In the genomic region with DNA sequence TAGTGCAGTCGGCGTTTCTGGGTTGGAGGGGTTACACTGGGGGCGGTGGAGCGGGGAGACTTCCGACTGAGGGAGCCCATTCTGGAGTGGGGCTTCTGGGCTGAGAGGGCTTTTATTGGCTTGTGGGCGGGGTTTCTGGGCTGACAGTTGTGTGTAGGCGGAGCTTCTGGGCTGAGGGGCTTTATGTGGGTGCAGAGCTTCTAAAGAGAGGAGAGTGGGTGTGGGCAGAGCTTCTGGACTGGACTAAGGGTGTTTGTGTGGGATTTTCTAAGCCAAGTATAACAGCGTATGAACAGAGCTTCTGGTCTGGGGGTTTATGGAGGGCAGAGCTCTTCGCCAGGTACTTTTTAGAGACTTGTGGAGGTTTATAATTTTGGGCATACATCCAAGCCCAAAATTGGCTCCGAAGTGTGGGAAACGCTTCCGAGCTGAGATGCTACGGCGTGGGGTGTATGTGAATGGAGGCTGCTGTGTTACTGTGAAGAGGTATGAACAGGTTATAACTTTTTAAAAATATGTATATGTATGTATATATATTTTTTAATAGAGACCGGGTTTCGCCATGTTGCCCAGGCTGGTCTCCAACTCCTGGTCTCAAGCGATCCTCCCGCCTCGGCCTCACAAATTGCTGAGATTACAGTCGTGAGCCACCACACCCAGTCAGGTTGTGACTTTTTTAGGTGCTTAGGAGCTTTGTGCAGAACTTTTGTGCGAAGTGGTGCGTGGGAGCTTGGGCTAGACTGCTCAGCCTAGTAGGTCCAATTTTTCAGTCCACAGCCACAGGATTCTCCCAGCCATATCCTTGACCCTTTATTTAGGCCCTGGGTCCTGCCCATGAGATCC, we compare ENCODE assay signal across 8 cellular contexts. TPM values are rescaled to one million over a fixed set of nuclear protein-coding genes. Genes with fewer than 3 reads are reported as not detected.
DNase-seq lines count a peak whose midpoint lies in the region; ATAC-seq, FAIRE-seq and TF ChIP-seq lines count a peak whose summit lies in the region.

No MANE protein-coding gene starts in this region.

- H2AK5ac ChIP-seq in H1 (ENCODE audit: low read depth, low read length) = no peak overlapping the region

- H3K23ac ChIP-seq in H1 (ENCODE audit: insufficient read length) = no peak overlapping the region

- peaks cover 7 to 13% of the 10 kb centered on the region in 2 experiments for H3K79me2 ChIP-seq in H1 (ENCODE audit: control insufficient read depth in 1 of 2, insufficient read depth in 2 of 2, low read length in 2 of 2)

- TF ChIP-seq CTCF in H1 (IDR thresholded peaks at IDR 0.05; ENCODE audit: control extremely low read depth in 1 of 3, insufficient read depth in 1 of 3, low read depth in 1 of 3, low read length in 3 of 3) (no peak), nephron (IDR thresholded peaks at IDR 0.05; ENCODE audit: unreplicated experiment in 3 of 3) (peak in 1 of 3 experiments; percentile 8)

- no peaks in the 10 kb centered on the region for H3K9me3 Mint-ChIP-seq in nephron

- H3K27me3 ChIP-seq in MG63 (no peaks in the 10 kb centered on the region), H1 (replicated peaks in 1 of 4; ENCODE audit: control insufficient read depth in 3 of 4, extremely low read depth in 1 of 4, insufficient read depth in 3 of 4, low read length in 3 of 4) (no peaks in the 10 kb centered on the region; a peak in 1 of 7 replicates)

- no peak overlapping the region for H3K14ac ChIP-seq in H1 (ENCODE audit: insufficient read length)

- H3K36me3 Mint-ChIP-seq in nephron (ENCODE audit: low read depth) = peaks cover 18% of the 10 kb centered on the region

- no peaks in the 10 kb centered on the region for H3K9me3 ChIP-seq in MG63
- H3K9me3 ChIP-seq in H1 (ENCODE audit: insufficient read depth in 2 of 2, low read depth in 1 of 2, low read length in 1 of 2) = no peaks in the 10 kb centered on the region

- no peak overlapping the region for H2AFZ ChIP-seq in H1 (ENCODE audit: low read length)

- CTCF ChIA-PET in H1 (lab: Charles Lee; ENCODE audit: partially characterized antibody) = interaction anchor here (0.6 to 4.9 kb wide), 18 partner anchors 9 to 921 kb away, joined by 3 to 30 read pairs (median 3); a partner anchor contains a TSS

- no peak overlapping the region for H4K91ac ChIP-seq in H1 (replicated peaks; ENCODE audit: insufficient read length, low read length)

- H3K4me3 Mint-ChIP-seq in nephron = peak overlapping the region; percentile 88 to 92 (median 88)

- TF ChIP-seq POLR2A in H1 (IDR thresholded peaks at IDR 0.05; ENCODE audit: control extremely low read depth in 1 of 2, low read depth in 2 of 2, low read length in 2 of 2) (no peak), GM12892 (IDR thresholded peaks at IDR 0.05; ENCODE audit: low read depth, low read length) (no peak)

- H3K4me1 Mint-ChIP-seq in nephron = peaks cover 25% of the 10 kb centered on the region

- no peak for DNase-seq in MG63
- DNase-seq in H1 (ENCODE audit: low read depth in 1 of 2, low spot score in 2 of 2) = no peak
- DNase-seq in iPS-NIHi7 (ENCODE audit: extremely low spot score) = no peak
- no peak for DNase-seq in HK-2 (ENCODE audit: unreplicated experiment)
- no peak for DNase-seq in GM12892 (ENCODE audit: insufficient read length)
- no peak for DNase-seq in GDM1 (lab: John Stamatoyannopoulos, UW)

- no peak overlapping the region for H3K9ac ChIP-seq in H1 (replicated peaks in 1 of 4; ENCODE audit: extremely low read depth in 1 of 4, low read depth in 3 of 4, low read length in 3 of 4)

- POLR2A ChIA-PET in H1 (lab: Charles Lee; ENCODE audit: partially characterized antibody) = interaction anchor here (0.7 to 5.5 kb wide), 24 partner anchors 11 to 359 kb away, joined by 3 to 64 read pairs (median 6); a partner anchor contains a TSS

- no peak overlapping the region for H4K5ac ChIP-seq in H1 (ENCODE audit: insufficient read length, low read depth, low read length)

- no peaks in the 10 kb centered on the region for H3K27me3 Mint-ChIP-seq in nephron (ENCODE audit: low read depth)

- H3K4me3 ChIP-seq in MG63 = peak overlapping the region; percentile 99
- H3K4me3 ChIP-seq in H1 (ENCODE audit: extremely low read depth in 1 of 4, insufficient read depth in 2 of 4, low read depth in 3 of 4, low read length in 4 of 4) = peak overlapping the region; percentile 31 to 79 (median 40); a peak in 6 of 8 replicates

- no peak overlapping the region for H2BK15ac ChIP-seq in H1 (ENCODE audit: low read length)

- H3K4me1 ChIP-seq in H1 (replicated peaks in 1 of 4; ENCODE audit: control insufficient read depth in 3 of 4, insufficient read depth in 4 of 4, low read length in 3 of 4) = peaks cover 0 to 16% (median 7%) of the 10 kb centered on the region in 4 experiments; a peak in 6 of 7 replicates

- no peak overlapping the region for H2BK12ac ChIP-seq in H1 (ENCODE audit: low read depth, low read length)

- H2BK20ac ChIP-seq in H1 (ENCODE audit: low read length) = no peak overlapping the region

- H3K4ac ChIP-seq in H1 (replicated peaks; ENCODE audit: insufficient read length, low read depth, low read length) = no peak overlapping the region

- no peak overlapping the region; the same call in 1 of the 2 replicates for H3K18ac ChIP-seq in H1 (ENCODE audit: extremely low read depth, low read length)

- 60% methylated on average over 22 of the region's 22 CpGs; no CpG with 5 or more reads in 1 of the 2 experiments for WGBS in H1 (ENCODE audit: extremely low coverage in 1 of 2, insufficient coverage in 1 of 2, insufficient read length in 1 of 2, insufficient replicate concordance in 2 of 2, low coverage in 1 of 2, low lambda C conversion rate in 2 of 2, missing lambda C conversion rate in 1 of 2), 2 experiments

- peaks cover 26% of the 10 kb centered on the region for H3K36me3 ChIP-seq in MG63
- H3K36me3 ChIP-seq in H1 (ENCODE audit: control insufficient read depth in 2 of 4, insufficient read depth in 4 of 4, low read length in 3 of 4) = peaks cover 8 to 31% (median 19%) of the 10 kb centered on the region in 4 experiments; a peak in 6 of 8 replicates

- peaks cover 4% of the 10 kb centered on the region; the same call in 1 of the 2 replicates for H3K79me1 ChIP-seq in H1 (ENCODE audit: low read depth, low read length)

- TF ChIP-seq EP300 in H1 (IDR thresholded peaks at IDR 0.05; ENCODE audit: borderline replicate concordance in 1 of 2, low read depth in 2 of 2, low read length in 2 of 2) = no peak

- peaks cover 9% of the 10 kb centered on the region; the same call in 1 of the 2 replicates for H3K23me2 ChIP-seq in H1 (ENCODE audit: low read depth, low read length)

- no peak for FAIRE-seq in H1 (lab: Jason Lieb, UNC)
- FAIRE-seq in GM12892 (lab: Jason Lieb, UNC) = no peak

- no peak overlapping the region for H2BK5ac ChIP-seq in H1 (ENCODE audit: low read depth, low read length)

- H3K27ac Mint-ChIP-seq in nephron = peak overlapping the region; percentile 93 to 99 (median 98)

- H2BK120ac ChIP-seq in H1 (replicated peaks; ENCODE audit: low read depth, low read length) = no peak overlapping the region

- H3K4me2 ChIP-seq in H1 (ENCODE audit: insufficient read depth in 1 of 2, low read depth in 2 of 2, low read length in 2 of 2) = peak overlapping the region; percentile 65 to 79

- H3K27ac ChIP-seq in H1 (ENCODE audit: low read depth, low read length) = no peak overlapping the region

- no peak overlapping the region for H4K8ac ChIP-seq in H1 (ENCODE audit: extremely low read depth, insufficient read depth, low read length)

- peak in 1 of 2 experiments; percentile 27; a peak in 2 of 4 replicates for TF ChIP-seq RAD21 in H1 (IDR thresholded peaks at IDR 0.05 in 1 of 2, conservative IDR thresholded peaks at IDR 0.05 in 1 of 2; ENCODE audit: low read depth in 2 of 2, low read length in 2 of 2)

- ATAC-seq in GM18873 (IDR thresholded peaks at IDR 0.05; ENCODE audit: low FRiP score, unreplicated experiment) = peak; percentile 10

- peaks cover 4 to 7% of the 10 kb centered on the region in 2 experiments for H4K20me1 ChIP-seq in H1 (replicated peaks in 1 of 2; ENCODE audit: control insufficient read depth in 1 of 2, insufficient read depth in 2 of 2, low read length in 2 of 2)

- no peak overlapping the region for H3K56ac ChIP-seq in H1 (replicated peaks; ENCODE audit: insufficient read length, low read depth, low read length)

RNA-seq across cellular contexts. Expression of a gene that starts 0.9 kb away (rescaled TPM):
- total RNA-seq in MG63 (2014; rRNA removed; shearing (Covaris generic); ENCODE audit: low replicate concordance) = 7.3 and 13.0 TPM in 2 replicates
- 24.6 and 25.3 TPM in 2 replicates for total RNA-seq in H1 (2021; fragmentation: NEBNext Ultra II Directional; extraction: Animal tissue kit (Norgen Biotek cat#: 25700))
- 32.7 and 39.6 TPM in 2 replicates for polyA plus RNA-seq in H1 (2011; rRNA removed)
- 23.6 TPM for polyA plus RNA-seq in H1 (2011; cell fraction: cytosol; rRNA removed)
- polyA plus RNA-seq in H1 (2011; cell fraction: nucleus; rRNA removed) = 31.0 TPM
- 15.8 to 27.3 TPM (median 23.5 TPM) in 4 replicates for polyA plus RNA-seq in H1 (2012, experiment 1 of 2)
- polyA plus RNA-seq in H1 (2012, experiment 2 of 2) = 24.5 TPM
- 23.0 TPM for polyA plus RNA-seq in H1 (2013, experiment 1 of 2)
- 25.3 TPM for polyA plus RNA-seq in H1 (2013, experiment 2 of 2)
- 16.2 and 21.4 TPM in 2 replicates for polyA minus RNA-seq in H1 (2011; rRNA and poly(A)+ RNA removed)
- 13.9 TPM for polyA minus RNA-seq in H1 (2011; cell fraction: cytosol; rRNA and poly(A)+ RNA removed)
- 10.3 TPM for polyA minus RNA-seq in H1 (2011; cell fraction: nucleus; rRNA and poly(A)+ RNA removed)
- polyA plus RNA-seq in GM12892 (2012; ENCODE audit: missing spikeins) = 12.3 TPM

RNA-seq across cellular contexts. Expression of a gene that starts 34.2 kb away (rescaled TPM):
- total RNA-seq in MG63 (2014; rRNA removed; shearing (Covaris generic); ENCODE audit: low replicate concordance) = 38.6 and 43.0 TPM in 2 replicates
- 116 and 120 TPM in 2 replicates for total RNA-seq in H1 (2021; fragmentation: NEBNext Ultra II Directional; extraction: Animal tissue kit (Norgen Biotek cat#: 25700))
- 22.0 and 24.2 TPM in 2 replicates for polyA plus RNA-seq in H1 (2011; rRNA removed)
- 26.1 TPM for polyA plus RNA-seq in H1 (2011; cell fraction: cytosol; rRNA removed)
- 15.4 TPM for polyA plus RNA-seq in H1 (2011; cell fraction: nucleus; rRNA removed)
- polyA plus RNA-seq in H1 (2012, experiment 1 of 2) = 29.4 to 37.6 TPM (median 31.3 TPM) in 4 replicates
- polyA plus RNA-seq in H1 (2012, experiment 2 of 2) = 16.3 TPM
- polyA plus RNA-seq in H1 (2013, experiment 1 of 2) = 35.5 TPM
- polyA plus RNA-seq in H1 (2013, experiment 2 of 2) = 33.6 TPM
- 63.9 and 90.5 TPM in 2 replicates for polyA minus RNA-seq in H1 (2011; rRNA and poly(A)+ RNA removed)
- polyA minus RNA-seq in H1 (2011; cell fraction: cytosol; rRNA and poly(A)+ RNA removed) = 34.0 TPM
- polyA minus RNA-seq in H1 (2011; cell fraction: nucleus; rRNA and poly(A)+ RNA removed) = 20.9 TPM
- 17.1 TPM for polyA plus RNA-seq in GM12892 (2012; ENCODE audit: missing spikeins)

RNA-seq across cellular contexts. Expression of a gene that starts 59.9 kb away (rescaled TPM):
- total RNA-seq in MG63 (2014; rRNA removed; shearing (Covaris generic); ENCODE audit: low replicate concordance) = 123 and 150 TPM in 2 replicates
- 281 and 284 TPM in 2 replicates for total RNA-seq in H1 (2021; fragmentation: NEBNext Ultra II Directional; extraction: Animal tissue kit (Norgen Biotek cat#: 25700))
- 53.8 and 62.7 TPM in 2 replicates for polyA plus RNA-seq in H1 (2011; rRNA removed)
- polyA plus RNA-seq in H1 (2011; cell fraction: cytosol; rRNA removed) = 64.7 TPM
- polyA plus RNA-seq in H1 (2011; cell fraction: nucleus; rRNA removed) = 110 TPM
- 171 to 223 TPM (median 192 TPM) in 4 replicates for polyA plus RNA-seq in H1 (2012, experiment 1 of 2)
- 72.6 TPM for polyA plus RNA-seq in H1 (2012, experiment 2 of 2)
- 218 TPM for polyA plus RNA-seq in H1 (2013, experiment 1 of 2)
- 211 TPM for polyA plus RNA-seq in H1 (2013, experiment 2 of 2)
- 49.3 and 53.9 TPM in 2 replicates for polyA minus RNA-seq in H1 (2011; rRNA and poly(A)+ RNA removed)
- 93.5 TPM for polyA minus RNA-seq in H1 (2011; cell fraction: cytosol; rRNA and poly(A)+ RNA removed)
- 69.0 TPM for polyA minus RNA-seq in H1 (2011; cell fraction: nucleus; rRNA and poly(A)+ RNA removed)
- 141 TPM for polyA plus RNA-seq in GM12892 (2012; ENCODE audit: missing spikeins)
